ENCODE assay signal across 14 cellular contexts in genomic region chr7:4190021-4190981, GRCh38.
DNase-seq lines count a peak whose midpoint lies in the region; ATAC-seq and TF ChIP-seq lines count a peak whose summit lies in the region.
"Had no signal": no experiment of that assay in that cellular context is flagged by ENCODE, and none has a peak within 500 bp of the region (broad histone marks: within the 10 kb centered on the region; RNA-seq: fewer than 3 reads in every experiment).

No MANE protein-coding gene starts in this region.

- no peak overlapping the region for H3K9ac ChIP-seq in stomach smooth muscle (ENCODE audit: low read length in 2 of 2)
- H3K9ac ChIP-seq: GM23248 had no signal

- peak overlapping the region; percentile 53 for H3K27ac ChIP-seq in stomach smooth muscle (ENCODE audit: low read length)
- H3K27ac ChIP-seq: GM23248 had no signal

- H3K4me3 ChIP-seq in stomach smooth muscle (ENCODE audit: low read length in 2 of 2), result no peak overlapping the region
- H3K4me3 ChIP-seq: GM23248, suprapubic skin had no signal

- peaks cover 25% of the 10 kb centered on the region for H3K4me1 ChIP-seq in stomach smooth muscle (ENCODE audit: control insufficient read depth, insufficient read depth, low read length)

- peak overlapping the region; percentile 28 for H3K4me3 Mint-ChIP-seq in glutamatergic neuron (ENCODE audit: unreplicated experiment)
- H3K4me3 Mint-ChIP-seq: activated T-cell treated with anti-CD3 and anti-CD28 coated beads, Interleukin-2, amount 50 U/mL, for 72 hours; CD14-positive monocyte; nephron had no signal

- peaks cover 23% of the 10 kb centered on the region for H3K9me3 Mint-ChIP-seq in glutamatergic neuron (ENCODE audit: unreplicated experiment)
- H3K9me3 Mint-ChIP-seq: activated T-cell treated with anti-CD3 and anti-CD28 coated beads, Interleukin-2, amount 50 U/mL, for 72 hours; nephron had no signal

- no peak for TF ChIP-seq CTCF in glutamatergic neuron (IDR thresholded peaks at IDR 0.05; ENCODE audit: partially characterized antibody, unreplicated experiment)

- H3K4me1 Mint-ChIP-seq in glutamatergic neuron (ENCODE audit: low read depth, unreplicated experiment), result peaks cover 33% of the 10 kb centered on the region
- H3K4me1 Mint-ChIP-seq: CD14-positive monocyte had no signal

- H3K27me3 ChIP-seq in stomach smooth muscle (ENCODE audit: control insufficient read depth in 1 of 2, insufficient read depth in 2 of 2, low read length in 2 of 2), result no peaks in the 10 kb centered on the region
- H3K27me3 ChIP-seq: suprapubic skin had no signal

- H3K27ac Mint-ChIP-seq in glutamatergic neuron (ENCODE audit: unreplicated experiment), result peak overlapping the region; percentile 90
- H3K27ac Mint-ChIP-seq: activated T-cell treated with anti-CD3 and anti-CD28 coated beads, Interleukin-2, amount 50 U/mL, for 72 hours had no signal

- peaks cover 4% of the 10 kb centered on the region for H3K36me3 Mint-ChIP-seq in glutamatergic neuron (ENCODE audit: unreplicated experiment)
- H3K36me3 Mint-ChIP-seq: CD14-positive monocyte had no signal

- peaks cover 12% of the 10 kb centered on the region for H3K27me3 Mint-ChIP-seq in glutamatergic neuron (ENCODE audit: unreplicated experiment)

- DNase-seq in NCI-H1417 (lab: John Stamatoyannopoulos, UW) (peak in 2 of 3 experiments; percentile 81 to 94), NCI-H69 (lab: John Stamatoyannopoulos, UW) (peak; percentile 97), glutamatergic neuron (peak; percentile 65), NCI-H1092 treated with DMSO at 0.1 percent for 48 hours (lab: John Stamatoyannopoulos, UW) (no peak), dermis blood vessel endothelial cell (no peak)
- DNase-seq: activated CD4-positive, alpha-beta T cell treated with anti-CD3 and anti-CD28 coated beads, Interleukin-2, amount 50 U/mL, for 48 hours; activated T-cell treated with anti-CD3 and anti-CD28 coated beads, Interleukin-2, amount 50 U/mL, for 72 hours; GM23248; NCI-H226 had no signal

- no peaks in the 10 kb centered on the region for H3K9me3 ChIP-seq in stomach smooth muscle (ENCODE audit: control insufficient read depth in 2 of 2, low read length in 2 of 2)
- H3K9me3 ChIP-seq: suprapubic skin had no signal

- no peak for ATAC-seq in HG03280 (IDR thresholded peaks at IDR 0.05; ENCODE audit: unreplicated experiment)
- ATAC-seq: activated T-cell treated with anti-CD3 and anti-CD28 coated beads, Interleukin-2, amount 50 U/mL, for 72 hours had no signal

- H3K36me3 ChIP-seq in stomach smooth muscle (ENCODE audit: control insufficient read depth in 2 of 2, insufficient read depth in 2 of 2, low read length in 2 of 2), result no peaks in the 10 kb centered on the region
- H3K36me3 ChIP-seq: suprapubic skin had no signal

Comparison
In these comparisons a context has a peak if more than half of its experiments do, and no peak if none do; other contexts are left out.
1. DNase-seq: peak in NCI-H1417 (2 of 3), NCI-H69 (single experiment) and glutamatergic neuron (single experiment); none in NCI-H1092 treated with DMSO at 0.1 percent for 48 hours (single experiment) and dermis blood vessel endothelial cell (single experiment).